Comparison of ENCODE assay signal across 9 cellular contexts in the genomic region with DNA sequence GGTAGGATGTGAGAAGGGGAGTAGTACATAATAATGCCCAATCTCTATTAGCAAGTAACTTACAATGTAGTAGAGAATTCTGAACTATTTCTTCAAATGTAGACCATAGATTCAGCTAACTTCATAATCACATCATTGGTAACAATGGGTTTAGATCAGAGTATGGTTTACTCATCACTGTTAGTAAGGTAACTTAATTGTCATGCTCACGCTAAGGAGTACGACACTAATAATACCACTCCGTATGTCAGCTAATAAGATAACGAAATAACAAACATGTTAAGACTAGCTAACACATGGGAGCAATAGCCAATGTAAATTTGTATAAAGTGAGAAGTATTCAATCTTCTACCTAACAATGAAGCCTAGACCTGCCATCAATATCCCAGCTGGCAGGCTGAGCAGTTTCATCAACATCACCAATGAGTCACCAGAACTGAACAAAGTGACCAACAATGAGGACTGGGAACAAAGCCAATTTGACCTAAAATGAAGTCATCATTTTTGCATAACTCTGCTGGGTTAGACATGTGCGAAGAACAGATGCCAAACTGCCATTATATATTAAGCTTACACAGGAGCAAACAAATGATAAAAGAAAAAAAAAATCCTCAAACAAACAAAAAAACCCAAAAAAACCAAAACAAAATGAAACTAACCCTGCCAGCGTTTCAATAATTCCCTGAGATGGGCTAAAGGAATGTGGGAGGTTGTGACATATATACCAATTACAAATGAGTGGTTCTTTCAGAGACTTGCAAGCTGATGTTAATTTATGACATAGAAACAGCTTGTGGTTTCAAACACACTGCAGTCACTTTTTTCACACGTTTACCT. TPM values are rescaled to one million over a fixed set of nuclear protein-coding genes. Genes with fewer than 3 reads are reported as not detected.
A peak's percentile ranks its signal among the peaks of the same experiment; 100 is the strongest.
DNase-seq lines count a peak whose midpoint lies in the region; ATAC-seq, FAIRE-seq and TF ChIP-seq lines count a peak whose summit lies in the region.
"Had no signal": no experiment of that assay in that cellular context is flagged by ENCODE, and none has a peak within 500 bp of the region (broad histone marks: within the 10 kb centered on the region; RNA-seq: fewer than 3 reads in every experiment).

No MANE protein-coding gene starts in this region.

- H3K4me3 ChIP-seq in AG09309 (ENCODE audit: control insufficient read depth, low read depth, low read length) (no peak overlapping the region), ascending aorta (no peak overlapping the region), keratinocyte (ENCODE audit: control insufficient read depth in 2 of 3, extremely low read depth in 1 of 3, insufficient read depth in 2 of 3, low read depth in 1 of 3, low read length in 3 of 3) (no peak overlapping the region)
- no peak overlapping the region for H3K4me3 ChIP-seq in CD8-positive, alpha-beta memory T cell (ENCODE audit: low read length)

- H3K27ac ChIP-seq in ascending aorta, result peak overlapping the region; percentile 14 to 61
- H3K27ac ChIP-seq in keratinocyte (ENCODE audit: control insufficient read depth, insufficient read depth, low read length), result peak overlapping the region; percentile 58
- H3K27ac ChIP-seq in CD8-positive, alpha-beta memory T cell (ENCODE audit: low read depth, low read length), result no peak overlapping the region

- H3K36me3 Mint-ChIP-seq in CD8-positive, alpha-beta memory T cell, result peaks cover 0 to 1% (median 0%) of the 10 kb centered on the region in 3 donors

- H3K79me2 ChIP-seq in keratinocyte (ENCODE audit: control insufficient read depth, insufficient read depth, low read length), result no peaks in the 10 kb centered on the region

- peak; percentile 90 for FAIRE-seq in keratinocyte (lab: Jason Lieb, UNC)
- FAIRE-seq: H1 had no signal

- H3K27me3 ChIP-seq in ascending aorta (no peaks in the 10 kb centered on the region), keratinocyte (ENCODE audit: control insufficient read depth, extremely low read depth, insufficient read depth, low read length) (no peaks in the 10 kb centered on the region)
- H3K27me3 ChIP-seq in CD8-positive, alpha-beta memory T cell (ENCODE audit: insufficient read depth, low read length, poor library complexity, severe bottlenecking), result no peaks in the 10 kb centered on the region

- no peaks in the 10 kb centered on the region for H4K20me1 ChIP-seq in keratinocyte (ENCODE audit: control insufficient read depth, extremely low read depth, insufficient read depth, low read length)

- POLR2A ChIA-PET in CD8-positive, alpha-beta memory T cell (lab: Charles Lee), result no interaction called here

- H3K9ac ChIP-seq in keratinocyte (ENCODE audit: control insufficient read depth, extremely low read depth, insufficient read depth, low read length), result no peak overlapping the region

- no peak overlapping the region for H2AFZ ChIP-seq in keratinocyte (ENCODE audit: control insufficient read depth, low read length)

- ATAC-seq in GM18867 (IDR thresholded peaks at IDR 0.05; ENCODE audit: unreplicated experiment) (peak; percentile 84), HG03095 (IDR thresholded peaks at IDR 0.05; ENCODE audit: unreplicated experiment) (peak; percentile 56)

- no peaks in the 10 kb centered on the region for H3K9me1 ChIP-seq in keratinocyte (ENCODE audit: control insufficient read depth, extremely low read depth, insufficient read depth, low read length)

- dilution Hi-C loops in keratinocyte (cut with MboI; ENCODE audit: extremely low pct_ligation_motif_present, low sequenced_read_pairs), result no loop called here

- TF ChIP-seq CTCF in AG09309 (IDR thresholded peaks at IDR 0.05; ENCODE audit: control insufficient read depth, insufficient read depth, low read depth, low read length, missing control alignments) (no peak), ascending aorta (IDR thresholded peaks at IDR 0.05) (no peak), keratinocyte (optimal IDR thresholded peaks at IDR 0.05 in 1 of 3, IDR thresholded peaks at IDR 0.05 in 1 of 3, conservative IDR thresholded peaks at IDR 0.05 in 1 of 3; ENCODE audit: extremely low read depth in 1 of 3, insufficient read depth in 2 of 3, low read length in 3 of 3) (no peak)

- peaks cover 14 to 20% (median 18%) of the 10 kb centered on the region in 3 donors for H3K4me1 Mint-ChIP-seq in CD8-positive, alpha-beta memory T cell

- no peaks in the 10 kb centered on the region for H3K9me3 ChIP-seq in ascending aorta
- H3K9me3 ChIP-seq in keratinocyte (ENCODE audit: control insufficient read depth, low read depth, low read length), result no peaks in the 10 kb centered on the region
- no peaks in the 10 kb centered on the region for H3K9me3 ChIP-seq in CD8-positive, alpha-beta memory T cell (ENCODE audit: low read length)

- H3K4me3 Mint-ChIP-seq in CD8-positive, alpha-beta memory T cell, result peak overlapping the region in 1 of 7 donors; percentile 16

- H3K9me3 Mint-ChIP-seq in CD8-positive, alpha-beta memory T cell, result no peaks in the 10 kb centered on the region

- intact Hi-C loops in ascending aorta (cut with DNase I), result loop anchor here (10.0 kb wide), 1 partner anchor 192 kb away; no protein-coding TSS in a partner anchor

- no peaks in the 10 kb centered on the region for H3K27me3 Mint-ChIP-seq in CD8-positive, alpha-beta memory T cell

- H3K4me1 ChIP-seq in ascending aorta (peaks cover 3 to 16% of the 10 kb centered on the region in 2 donors), keratinocyte (ENCODE audit: control insufficient read depth, extremely low read depth, insufficient read depth, low read length) (peaks cover 15% of the 10 kb centered on the region)
- peaks cover 16% of the 10 kb centered on the region for H3K4me1 ChIP-seq in CD8-positive, alpha-beta memory T cell (ENCODE audit: insufficient read depth, low read length)

- peaks cover 23 to 41% of the 10 kb centered on the region in 2 donors for H3K36me3 ChIP-seq in ascending aorta
- H3K36me3 ChIP-seq in keratinocyte (ENCODE audit: control insufficient read depth in 2 of 2, extremely low read depth in 1 of 2, insufficient read depth in 2 of 2, low read length in 2 of 2), result peaks cover 0 to 1% of the 10 kb centered on the region in 2 experiments
- no peaks in the 10 kb centered on the region for H3K36me3 ChIP-seq in CD8-positive, alpha-beta memory T cell (ENCODE audit: insufficient read depth, low read length)

- peak overlapping the region; percentile 25 for H3K4me2 ChIP-seq in keratinocyte (ENCODE audit: control insufficient read depth, extremely low read depth, insufficient read depth, low read depth, low read length)

- peak overlapping the region in 1 of 8 donors; percentile 8 for H3K27ac Mint-ChIP-seq in CD8-positive, alpha-beta memory T cell

- CTCF ChIA-PET in CD8-positive, alpha-beta memory T cell (lab: Charles Lee), result no interaction called here

- peak; percentile 70 for DNase-seq in AG09309 (ENCODE audit: low read depth)
- DNase-seq in NCI-H2196 (lab: John Stamatoyannopoulos, UW; ENCODE audit: unreplicated experiment), result peak; percentile 92
- DNase-seq in ascending aorta (ENCODE audit: low spot score in 2 of 2), result peak; percentile 31 to 78
- peak; percentile 87 for DNase-seq in keratinocyte (ENCODE audit: low read depth, low spot score)
- peak; percentile 93 for DNase-seq in superior temporal gyrus (ENCODE audit: extremely low spot score)
- no peak for DNase-seq in CD8-positive, alpha-beta memory T cell

RNA-seq across cellular contexts. Expression of a gene that starts 56.6 kb away (rescaled TPM):
- 2.0 TPM for total RNA-seq in ascending aorta
- not detected in 3 replicates for polyA plus RNA-seq in keratinocyte
- not detected for polyA plus RNA-seq in keratinocyte (2011; ENCODE audit: low read depth)
- not detected in 2 replicates for polyA plus RNA-seq in keratinocyte (2011; cell fraction: cytosol; rRNA removed)
- not detected in 2 replicates for polyA plus RNA-seq in keratinocyte (2011; cell fraction: nucleus; rRNA removed)
- polyA plus RNA-seq in keratinocyte (2012; ENCODE audit: low replicate concordance), result not detected in 2 replicates
- polyA minus RNA-seq in keratinocyte, result not detected in 3 replicates
- polyA minus RNA-seq in keratinocyte (2011; cell fraction: cytosol; rRNA and poly(A)+ RNA removed), result not detected
- not detected in 2 replicates for polyA minus RNA-seq in keratinocyte (2011; cell fraction: nucleus; rRNA and poly(A)+ RNA removed)
- 1 to 10 TPM; 1.6 to 2.1 TPM for total RNA-seq in CD8-positive, alpha-beta memory T cell
- 3.9 TPM for polyA plus RNA-seq in CD8-positive, alpha-beta memory T cell

Comparison
In these comparisons a context has a peak if more than half of its experiments do, and no peak if none do; other contexts are left out.
1. DNase-seq: peak in AG09309 (single experiment), NCI-H2196 (single experiment), ascending aorta (2 of 2), keratinocyte (single experiment) and superior temporal gyrus (single experiment); none in CD8-positive, alpha-beta memory T cell (0 of 5).